In genomic region chr1:42816600-42817439, GRCh38 we compare ENCODE assay signal across 1 cellular context.
TF ChIP-seq lines count a peak whose summit lies in the region.

Gene ERMAP (plus strand): TSS chr1:42817122. CDS start chr1:42830449, 13,327 bp downstream.
Gene SVBP (minus strand): TSS chr1:42817397. CDS start chr1:42816544, 853 bp downstream.

TF ChIP-seq in HEK293, 187 proteins besides CTCF, POLR2A, EP300 and RAD21 (continued from another document and continues in another):
- TF ChIP-seq PATZ1 (tag by site-specific recombination; IDR thresholded peaks at IDR 0.05): peak; percentile 74; the same call in 1 of the 2 replicates
- no peak for TF ChIP-seq HOXC10 (CRISPR knock-in tag; IDR thresholded peaks at IDR 0.05)
- TF ChIP-seq ZFP41 (tag by site-specific recombination; IDR thresholded peaks at IDR 0.05; ENCODE audit: borderline replicate concordance): no peak
- no peak for TF ChIP-seq ZNF513 (tag by site-specific recombination; IDR thresholded peaks at IDR 0.05)
- TF ChIP-seq SCRT2 (tag by site-specific recombination; IDR thresholded peaks at IDR 0.05): no peak
- TF ChIP-seq YY1 (tag by site-specific recombination; IDR thresholded peaks at IDR 0.05): peak; percentile 86
- no peak for TF ChIP-seq WT1 (tag by site-specific recombination; IDR thresholded peaks at IDR 0.05)
- TF ChIP-seq ZBTB49 (tag by site-specific recombination; IDR thresholded peaks at IDR 0.05; ENCODE audit: low read depth): no peak
- TF ChIP-seq ZNF645 (tag by site-specific recombination; IDR thresholded peaks at IDR 0.05): no peak
- no peak for TF ChIP-seq ZBTB1 (tag by site-specific recombination; IDR thresholded peaks at IDR 0.05)
- no peak for TF ChIP-seq ZNF514 (tag by site-specific recombination; IDR thresholded peaks at IDR 0.05)
- TF ChIP-seq ZNF76 (tag by site-specific recombination; IDR thresholded peaks at IDR 0.05; ENCODE audit: borderline replicate concordance, low read depth): 0 out of 2 replicates have a peak, but pooled peaks have one; percentile 25
- no peak for TF ChIP-seq HOXA7 (CRISPR knock-in tag; IDR thresholded peaks at IDR 0.05; ENCODE audit: borderline replicate concordance)
- TF ChIP-seq ZNF510 (tag by site-specific recombination; IDR thresholded peaks at IDR 0.05; ENCODE audit: insufficient replicate concordance): no peak
- no peak for TF ChIP-seq ZNF658 (tag by site-specific recombination; IDR thresholded peaks at IDR 0.05)
- TF ChIP-seq ZNF426 (tag by site-specific recombination; IDR thresholded peaks at IDR 0.05): no peak
- peak; percentile 85 for TF ChIP-seq ZIC2 (tag by site-specific recombination; IDR thresholded peaks at IDR 0.05)
- no peak for TF ChIP-seq SETDB1 (IDR thresholded peaks at IDR 0.05; ENCODE audit: insufficient read length, low read length)
- peak; percentile 32; the same call in 1 of the 2 replicates for TF ChIP-seq ZFHX2 (tag by site-specific recombination; conservative IDR thresholded peaks at IDR 0.05)
- TF ChIP-seq ZBTB26 (tag by site-specific recombination; optimal IDR thresholded peaks at IDR 0.05): peak; percentile 77
- no peak for TF ChIP-seq ZNF10 (tag by site-specific recombination; IDR thresholded peaks at IDR 0.05)
- no peak for TF ChIP-seq ZNF274 (IDR thresholded peaks at IDR 0.05; ENCODE audit: low read length)
- TF ChIP-seq ZNF274 (tag by site-specific recombination; IDR thresholded peaks at IDR 0.05; ENCODE audit: borderline replicate concordance): no peak
- TF ChIP-seq KLF1 (tag by site-specific recombination; IDR thresholded peaks at IDR 0.05): peak; percentile 87
- TF ChIP-seq ZNF677 (tag by site-specific recombination; IDR thresholded peaks at IDR 0.05): no peak
- no peak for TF ChIP-seq TSHZ1 (tag by site-specific recombination; IDR thresholded peaks at IDR 0.05; ENCODE audit: borderline replicate concordance)
- TF ChIP-seq ZNF266 (tag by site-specific recombination; IDR thresholded peaks at IDR 0.05; ENCODE audit: low read depth): no peak
- TF ChIP-seq ZNF549 (tag by site-specific recombination; IDR thresholded peaks at IDR 0.05): no peak
- TF ChIP-seq ZNF221 (tag by site-specific recombination; IDR thresholded peaks at IDR 0.05; ENCODE audit: borderline replicate concordance): no peak; the same call in 1 of the 2 replicates
- no peak for TF ChIP-seq TCF7L2 (IDR thresholded peaks at IDR 0.05; ENCODE audit: borderline replicate concordance, low read depth, low read length)
- TF ChIP-seq ZSCAN16 (tag by site-specific recombination; IDR thresholded peaks at IDR 0.05): no peak
- no peak for TF ChIP-seq ZNF394 (tag by site-specific recombination; IDR thresholded peaks at IDR 0.05; ENCODE audit: borderline replicate concordance)
- TF ChIP-seq ZBTB10 (tag by site-specific recombination; IDR thresholded peaks at IDR 0.05): 0 out of 2 replicates have a peak, but pooled peaks have one; percentile 0
- TF ChIP-seq BCL11B (tag by site-specific recombination; IDR thresholded peaks at IDR 0.05; ENCODE audit: low read depth): no peak
- no peak for TF ChIP-seq ZNF433 (tag by site-specific recombination; IDR thresholded peaks at IDR 0.05; ENCODE audit: low read depth)
- TF ChIP-seq ZNF302 (tag by site-specific recombination; IDR thresholded peaks at IDR 0.05; ENCODE audit: low read depth): no peak
- no peak for TF ChIP-seq HOXD13 (CRISPR knock-in tag; IDR thresholded peaks at IDR 0.05; ENCODE audit: borderline replicate concordance)
- no peak for TF ChIP-seq ZNF830 (tag by site-specific recombination; IDR thresholded peaks at IDR 0.05; ENCODE audit: low read depth)
- no peak for TF ChIP-seq ZNF211 (tag by site-specific recombination; IDR thresholded peaks at IDR 0.05; ENCODE audit: low read depth)
- TF ChIP-seq ZNF335 (tag by site-specific recombination; conservative IDR thresholded peaks at IDR 0.05): peak; percentile 72
- no peak for TF ChIP-seq BCL6B (tag by site-specific recombination; IDR thresholded peaks at IDR 0.05)
- TF ChIP-seq ZNF639 (tag by site-specific recombination; IDR thresholded peaks at IDR 0.05): no peak
- TF ChIP-seq ZNF747 (tag by site-specific recombination; IDR thresholded peaks at IDR 0.05): no peak
- TF ChIP-seq ZNF777 (tag by site-specific recombination; IDR thresholded peaks at IDR 0.05; ENCODE audit: borderline replicate concordance): no peak
- peak; percentile 48; the same call in 1 of the 2 replicates for TF ChIP-seq SP7 (tag by site-specific recombination; IDR thresholded peaks at IDR 0.05)
- TF ChIP-seq ZNF112 (tag by site-specific recombination; IDR thresholded peaks at IDR 0.05): no peak
- no peak for TF ChIP-seq ZNF169 (tag by site-specific recombination; IDR thresholded peaks at IDR 0.05)
